Comparison of ENCODE assay signal across 32 cellular contexts in genomic region chr6:30122515-30122914, GRCh38. TPM values are rescaled to one million over a fixed set of nuclear protein-coding genes. Genes with fewer than 3 reads are reported as not detected.
DNase-seq lines count a peak whose midpoint lies in the region; ATAC-seq lines count a peak whose summit lies in the region.
"Had no signal": no experiment of that assay in that cellular context is flagged by ENCODE, and none has a peak within 500 bp of the region (broad histone marks: within the 10 kb centered on the region; RNA-seq: fewer than 3 reads in every experiment).

No MANE protein-coding gene starts in this region.

- DNase-seq in AML-193 (lab: John Stamatoyannopoulos, UW) (peak; percentile 35 to 40), M059J (ENCODE audit: low read depth) (peak; percentile 40), adipocyte (ENCODE audit: low read depth) (peak; percentile 45), KG1 (lab: John Stamatoyannopoulos, UW) (no peak), NCI-H510A treated with DMSO at 0.1 percent for 48 hours (lab: John Stamatoyannopoulos, UW) (no peak), C1 segment of cervical spinal cord (lab: John Stamatoyannopoulos, UW) (no peak)
- DNase-seq: activated CD4-positive, alpha-beta T cell treated with anti-CD3 and anti-CD28 coated beads for 36 hours; activated CD8-positive, alpha-beta memory T cell treated with anti-CD3 and anti-CD28 coated beads for 24 hours; activated naive CD4-positive, alpha-beta T cell; activated T-cell treated with anti-CD3 and anti-CD28 coated beads, Interleukin-2, amount 50 U/mL, for 24 hours; brain microvascular endothelial cell; esophagus squamous epithelium; left ventricle myocardium superior; NCI-H1048; NCI-H187; NCI-H82; spleen; stimulated activated CD4-positive, alpha-beta T cell treated with anti-CD3 and anti-CD28 coated beads, Interleukin-4, amount 100 ng/mL, for 1 hour; T-cell had no signal

- H3K27ac ChIP-seq in mucosa of rectum (ENCODE audit: low read depth in 2 of 2, low read length in 2 of 2) = peak overlapping the region; percentile 70 to 85
- H3K27ac ChIP-seq: brain microvascular endothelial cell, esophagus squamous epithelium, KMS-11, spleen, suprapubic skin had no signal

- H3K36me3 ChIP-seq in adipocyte (ENCODE audit: control insufficient read depth, insufficient read depth, low read length, severe bottlenecking) (no peaks in the 10 kb centered on the region), mucosa of rectum (ENCODE audit: control insufficient read depth in 2 of 2, insufficient read depth in 2 of 2, low read length in 2 of 2) (no peaks in the 10 kb centered on the region)
- H3K36me3 ChIP-seq: brain microvascular endothelial cell, esophagus squamous epithelium, spleen, suprapubic skin had no signal

- H3K9ac ChIP-seq in adipocyte (ENCODE audit: low read length) (no peak overlapping the region), mucosa of rectum (ENCODE audit: low read depth in 1 of 2, low read length in 2 of 2) (no peak overlapping the region)
- H3K9ac ChIP-seq: KMS-11 had no signal

- H3K27me3 ChIP-seq in adipocyte (replicated peaks; ENCODE audit: control insufficient read depth, insufficient read depth, low read length) = peaks cover 6% of the 10 kb centered on the region
- H3K27me3 ChIP-seq in mucosa of rectum (ENCODE audit: control insufficient read depth in 2 of 2, insufficient read depth in 2 of 2, low read length in 2 of 2) = no peaks in the 10 kb centered on the region

- H3K4me1 ChIP-seq in adipocyte (ENCODE audit: control insufficient read depth, insufficient read depth, low read length) (peaks cover 12% of the 10 kb centered on the region), mucosa of rectum (ENCODE audit: control insufficient read depth in 2 of 2, insufficient read depth in 2 of 2, low read length in 2 of 2) (peaks cover 2 to 17% of the 10 kb centered on the region in 2 donors)

- no peak for ATAC-seq in HG03457 (IDR thresholded peaks at IDR 0.05; ENCODE audit: unreplicated experiment)
- ATAC-seq: activated CD4-positive, alpha-beta T cell treated with anti-CD3 and anti-CD28 coated beads for 36 hours; HCT116; left ventricle myocardium superior; natural killer cell treated with Interleukin-12 subunit alpha and Interleukin-12 subunit beta and Interleukin-15 and Interleukin-18, amount 100 ng/mL, for 72 hours; stimulated activated memory B cell treated with anti-CD40 and anti-IgM and Interleukin-4, amounts not matched to agents 10 μg/mL and 1 μg/mL and 100 μg/mL, for 72 hours; T-cell had no signal

- H3K4me3 ChIP-seq in adipocyte (ENCODE audit: low read length) = no peak overlapping the region
- no peak overlapping the region for H3K4me3 ChIP-seq in mucosa of rectum (ENCODE audit: low read length in 2 of 2)
- H3K4me3 ChIP-seq: esophagus squamous epithelium, spleen, suprapubic skin had no signal

- H3K9me3 ChIP-seq in adipocyte (ENCODE audit: control insufficient read depth, low read length) = no peaks in the 10 kb centered on the region
- no peaks in the 10 kb centered on the region for H3K9me3 ChIP-seq in mucosa of rectum (ENCODE audit: control insufficient read depth in 2 of 2, low read length in 2 of 2)
- H3K9me3 ChIP-seq: esophagus squamous epithelium, spleen, suprapubic skin had no signal

RNA-seq across cellular contexts. Expression of gene TRIM31, which starts 9.6 kb away (rescaled TPM):
- total RNA-seq in M059J (2014; rRNA removed; shearing (Covaris generic)) = not detected in 2 replicates
- total RNA-seq: activated CD4-positive, alpha-beta T cell treated with anti-CD3 and anti-CD28 coated beads for 36 hours; chondrocyte; glomerular endothelial cell; left ventricle myocardium superior; mesothelial cell of epicardium; natural killer cell treated with Interleukin-12 subunit alpha and Interleukin-12 subunit beta and Interleukin-15 and Interleukin-18, amount 100 ng/mL, for 72 hours; osteocyte; spleen had no signal

RNA-seq across cellular contexts. Expression of gene TRIM40, which starts 13.4 kb away (rescaled TPM):
- total RNA-seq in M059J (2014; rRNA removed; shearing (Covaris generic)) = not detected in 2 replicates
- total RNA-seq: activated CD4-positive, alpha-beta T cell treated with anti-CD3 and anti-CD28 coated beads for 36 hours; chondrocyte; Daoy; esophagus squamous epithelium; glomerular endothelial cell; HT1080; left ventricle myocardium superior; mesothelial cell of epicardium; natural killer cell treated with Interleukin-12 subunit alpha and Interleukin-12 subunit beta and Interleukin-15 and Interleukin-18, amount 100 ng/mL, for 72 hours; osteocyte; suprapubic skin; T-cell had no signal

RNA-seq across cellular contexts. Expression of gene TRIM10, which starts 38.5 kb away (rescaled TPM):
- not detected in 2 replicates for total RNA-seq in M059J (2014; rRNA removed; shearing (Covaris generic))
- total RNA-seq: chondrocyte; Daoy; esophagus squamous epithelium; glomerular endothelial cell; HT1080; left ventricle myocardium superior; mesothelial cell of epicardium; natural killer cell treated with Interleukin-12 subunit alpha and Interleukin-12 subunit beta and Interleukin-15 and Interleukin-18, amount 100 ng/mL, for 72 hours; osteocyte; T-cell had no signal

RNA-seq across cellular contexts. Expression of gene TRIM15, which starts 40.8 kb away (rescaled TPM):
- total RNA-seq in M059J (2014; rRNA removed; shearing (Covaris generic)) = not detected in 2 replicates
- total RNA-seq: chondrocyte, esophagus squamous epithelium, glomerular endothelial cell, HT1080, left ventricle myocardium superior, mesothelial cell of epicardium, osteocyte, T-cell had no signal

RNA-seq across cellular contexts. Expression of gene RNF39, which starts 46.9 kb away (rescaled TPM):
- total RNA-seq in M059J (2014; rRNA removed; shearing (Covaris generic)) = 0.20 TPM in 1 of 2 replicates, not detected in the other
- total RNA-seq: activated CD4-positive, alpha-beta T cell treated with anti-CD3 and anti-CD28 coated beads for 36 hours; chondrocyte; glomerular endothelial cell; left ventricle myocardium superior; mesothelial cell of epicardium; natural killer cell treated with Interleukin-12 subunit alpha and Interleukin-12 subunit beta and Interleukin-15 and Interleukin-18, amount 100 ng/mL, for 72 hours; osteocyte; spleen; T-cell had no signal

Comparison
In these comparisons a context has a peak if more than half of its experiments do, and no peak if none do; other contexts are left out.
1. DNase-seq: peak in AML-193 (2 of 2), M059J (single experiment) and adipocyte (single experiment); none in KG1 (single experiment), NCI-H510A treated with DMSO at 0.1 percent for 48 hours (single experiment) and C1 segment of cervical spinal cord (0 of 14).